Comparison of ENCODE assay signal across 22 cellular contexts in the genomic region with DNA sequence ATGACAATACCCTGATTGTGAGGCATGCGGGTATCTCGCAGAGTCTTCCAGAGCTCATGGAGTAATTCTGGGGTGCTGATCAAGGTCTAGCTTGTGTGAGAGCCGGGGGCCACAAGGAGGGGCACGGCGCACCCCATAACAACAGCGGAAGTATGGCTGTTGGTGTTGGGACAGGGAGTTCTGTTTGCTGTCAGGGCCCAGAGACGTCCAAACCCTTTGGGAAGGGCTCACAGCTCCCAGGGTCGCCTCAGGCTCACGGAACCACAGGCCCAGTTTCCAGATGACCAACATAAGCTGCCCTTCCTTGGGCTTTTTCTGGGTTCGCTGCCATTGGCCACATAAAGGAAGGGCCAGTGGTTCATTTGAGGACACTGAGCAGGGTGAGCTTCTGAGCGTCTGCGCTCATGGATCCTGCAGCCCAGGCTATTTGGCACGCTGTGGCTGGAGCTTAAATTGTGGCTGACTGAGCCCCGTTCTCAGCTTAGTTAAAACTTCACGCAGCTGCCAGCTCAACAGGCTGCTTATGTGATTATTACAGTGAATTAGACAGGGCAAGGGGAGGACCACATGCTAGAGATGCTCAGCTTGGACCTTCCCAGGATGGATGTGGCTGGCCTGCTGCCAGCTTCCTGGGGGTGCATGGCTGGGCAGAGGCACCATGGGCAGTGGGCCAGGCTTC.
DNase-seq lines count a peak whose midpoint lies in the region; ATAC-seq, FAIRE-seq and TF ChIP-seq lines count a peak whose summit lies in the region.
"Had no signal": no experiment of that assay in that cellular context is flagged by ENCODE, and none has a peak within 500 bp of the region (broad histone marks: within the 10 kb centered on the region; RNA-seq: fewer than 3 reads in every experiment).

No MANE protein-coding gene starts in this region.

- H3K27me3 ChIP-seq in right lobe of liver (no peaks in the 10 kb centered on the region), HepG2 (ENCODE audit: control insufficient read depth in 1 of 2, insufficient read depth in 2 of 2, low read length in 2 of 2) (peaks cover 2 to 12% of the 10 kb centered on the region in 2 experiments; a peak in 4 of 5 replicates), RWPE2 (ENCODE audit: insufficient read depth, poor library complexity, severe bottlenecking) (no peaks in the 10 kb centered on the region), HAP-1 (ENCODE audit: low read depth) (no peaks in the 10 kb centered on the region)
- H3K27me3 ChIP-seq: MG63 had no signal

- H3K9me3 Mint-ChIP-seq in neural crest cell, result no peaks in the 10 kb centered on the region
- no peaks in the 10 kb centered on the region for H3K9me3 Mint-ChIP-seq in T-helper 2 cell treated with Interferon-gamma antibody and Interleukin-4, amounts not matched to agents 5 μg/mL and 100 μg/mL, for 36 hours
- H3K9me3 Mint-ChIP-seq: activated CD4-positive, alpha-beta T cell treated with anti-CD3 and anti-CD28 coated beads, Interleukin-2, amount 10 ng/mL, durations not matched to agents 7 days and 5 days; activated naive CD8-positive, alpha-beta T cell treated with anti-CD3 and anti-CD28 coated beads, Interleukin-2, amount 50 U/mL, for 24 hours; HFFc6 had no signal

- no peaks in the 10 kb centered on the region for H3K79me2 ChIP-seq in HepG2 (ENCODE audit: insufficient read depth, low read length)

- no peak for FAIRE-seq in HepG2 (lab: Jason Lieb, UNC)

- no peak overlapping the region for H3K4me2 ChIP-seq in HepG2 (ENCODE audit: low read depth, low read length)

- no peaks in the 10 kb centered on the region for H4K20me1 ChIP-seq in HepG2 (ENCODE audit: insufficient read depth, low read length)

- H2AFZ ChIP-seq in HepG2 (ENCODE audit: low read length), result no peak overlapping the region

- no peak overlapping the region for H3K4me3 ChIP-seq in right lobe of liver
- H3K4me3 ChIP-seq in HepG2 (replicated peaks in 1 of 3; ENCODE audit: insufficient read depth in 1 of 3, low read depth in 2 of 3, low read length in 3 of 3), result no peak overlapping the region
- no peak overlapping the region for H3K4me3 ChIP-seq in RWPE2 (ENCODE audit: severe bottlenecking)
- no peak overlapping the region for H3K4me3 ChIP-seq in HAP-1
- H3K4me3 ChIP-seq: MG63, thoracic aorta had no signal

- no peaks in the 10 kb centered on the region for H3K27me3 Mint-ChIP-seq in neural crest cell (ENCODE audit: low read depth)
- no peaks in the 10 kb centered on the region for H3K27me3 Mint-ChIP-seq in T-helper 2 cell treated with Interferon-gamma antibody and Interleukin-4, amounts not matched to agents 5 μg/mL and 100 μg/mL, for 36 hours (ENCODE audit: low read depth)
- H3K27me3 Mint-ChIP-seq: activated CD4-positive, alpha-beta T cell treated with anti-CD3 and anti-CD28 coated beads, Interleukin-2, amount 10 ng/mL, durations not matched to agents 7 days and 5 days; activated naive CD8-positive, alpha-beta T cell treated with anti-CD3 and anti-CD28 coated beads, Interleukin-2, amount 50 U/mL, for 24 hours had no signal

- TF ChIP-seq CTCF in right lobe of liver (IDR thresholded peaks at IDR 0.05), result no peak
- TF ChIP-seq CTCF in HepG2 (CRISPR knock-in tag; IDR thresholded peaks at IDR 0.05), result no peak
- TF ChIP-seq CTCF in RWPE2 (IDR thresholded peaks at IDR 0.05; ENCODE audit: poor library complexity, severe bottlenecking), result no peak
- no peak for TF ChIP-seq CTCF in neural crest cell (conservative IDR thresholded peaks at IDR 0.05)

- in situ Hi-C loops in HepG2 (cut with HindIII; ENCODE audit: extremely low pct_ligation_motif_present, low pct_unique_long_range_greater_than_20kb) (loop anchor here (10.0 kb wide), 1 partner anchor 446 kb away; no protein-coding TSS in a partner anchor), HAP-1 (cut with MboI; ENCODE audit: low sequenced_read_pairs) (no loop called here)

- H3K9ac ChIP-seq in HepG2 (ENCODE audit: insufficient read depth, low read depth, low read length), result no peak overlapping the region

- peak overlapping the region; percentile 71 for H3K27ac Mint-ChIP-seq in neural crest cell (ENCODE audit: unreplicated experiment)
- no peak overlapping the region for H3K27ac Mint-ChIP-seq in T-helper 2 cell treated with Interferon-gamma antibody and Interleukin-4, amounts not matched to agents 5 μg/mL and 100 μg/mL, for 36 hours
- H3K27ac Mint-ChIP-seq: activated CD4-positive, alpha-beta T cell treated with anti-CD3 and anti-CD28 coated beads, Interleukin-2, amount 10 ng/mL, durations not matched to agents 7 days and 5 days; activated naive CD8-positive, alpha-beta T cell treated with anti-CD3 and anti-CD28 coated beads, Interleukin-2, amount 50 U/mL, for 24 hours; HFFc6 had no signal

- ATAC-seq in right lobe of liver (no peak), HepG2 (no peak), RWPE2 (ENCODE audit: low read depth) (no peak), GM18502 (IDR thresholded peaks at IDR 0.05; ENCODE audit: poor library complexity, unreplicated experiment) (no peak)
- ATAC-seq: activated naive CD8-positive, alpha-beta T cell treated with anti-CD3 and anti-CD28 coated beads, Interleukin-2, amount 50 U/mL, for 24 hours; stimulated activated naive CD8-positive, alpha-beta T cell treated with anti-CD3 and anti-CD28 coated beads, Interleukin-15, Interleukin-2, amounts not matched to agents 100 U/mL and 50 U/mL, for 24 hours had no signal

- CTCF ChIA-PET in HepG2 (lab: Yijun Ruan, JAX; ENCODE audit: low intra/inter-chr PET ratio, low total read pairs), result no interaction called here

- H3K4me1 Mint-ChIP-seq in neural crest cell, result peaks cover 19% of the 10 kb centered on the region
- H3K4me1 Mint-ChIP-seq in T-helper 2 cell treated with Interferon-gamma antibody and Interleukin-4, amounts not matched to agents 5 μg/mL and 100 μg/mL, for 36 hours (ENCODE audit: low read depth), result peaks cover 16% of the 10 kb centered on the region

- no peaks in the 10 kb centered on the region for H3K9me3 ChIP-seq in right lobe of liver
- no peaks in the 10 kb centered on the region for H3K9me3 ChIP-seq in HepG2 (ENCODE audit: low read length)
- no peaks in the 10 kb centered on the region for H3K9me3 ChIP-seq in RWPE2 (ENCODE audit: severe bottlenecking)
- no peaks in the 10 kb centered on the region for H3K9me3 ChIP-seq in HAP-1
- H3K9me3 ChIP-seq: MG63, thoracic aorta had no signal

- TF ChIP-seq EP300 in HepG2 (IDR thresholded peaks at IDR 0.05; ENCODE audit: low read depth in 2 of 2, low read length in 2 of 2) (no peak), HepG2 (CRISPR knock-in tag; IDR thresholded peaks at IDR 0.05; ENCODE audit: borderline replicate concordance) (no peak)

- H3K4me3 Mint-ChIP-seq in neural crest cell, result no peak overlapping the region
- no peak overlapping the region for H3K4me3 Mint-ChIP-seq in T-helper 2 cell treated with Interferon-gamma antibody and Interleukin-4, amounts not matched to agents 5 μg/mL and 100 μg/mL, for 36 hours
- H3K4me3 Mint-ChIP-seq: activated CD4-positive, alpha-beta T cell treated with anti-CD3 and anti-CD28 coated beads, Interleukin-2, amount 10 ng/mL, durations not matched to agents 7 days and 5 days; activated naive CD8-positive, alpha-beta T cell treated with anti-CD3 and anti-CD28 coated beads, Interleukin-2, amount 50 U/mL, for 24 hours; HFFc6 had no signal

- H3K36me3 ChIP-seq in right lobe of liver, result no peaks in the 10 kb centered on the region
- no peaks in the 10 kb centered on the region for H3K36me3 ChIP-seq in HepG2 (replicated peaks in 1 of 2; ENCODE audit: control insufficient read depth in 1 of 2, insufficient read depth in 2 of 2, low read length in 2 of 2)
- no peaks in the 10 kb centered on the region for H3K36me3 ChIP-seq in RWPE2 (ENCODE audit: low read depth)
- H3K36me3 ChIP-seq in HAP-1 (replicated peaks), result no peaks in the 10 kb centered on the region
- H3K36me3 ChIP-seq: MG63, thoracic aorta had no signal

- H3K27ac ChIP-seq in right lobe of liver (no peak overlapping the region), HepG2 (ENCODE audit: extremely low read length, insufficient read depth, low read length) (no peak overlapping the region), RWPE2 (ENCODE audit: poor library complexity, severe bottlenecking) (no peak overlapping the region)
- H3K27ac ChIP-seq: epithelial cell of prostate, RWPE1, thoracic aorta had no signal

- H3K36me3 Mint-ChIP-seq in neural crest cell (ENCODE audit: low read depth), result no peaks in the 10 kb centered on the region
- H3K36me3 Mint-ChIP-seq in T-helper 2 cell treated with Interferon-gamma antibody and Interleukin-4, amounts not matched to agents 5 μg/mL and 100 μg/mL, for 36 hours (ENCODE audit: low read depth), result no peaks in the 10 kb centered on the region

- TF ChIP-seq POLR2A in right lobe of liver (IDR thresholded peaks at IDR 0.05) (no peak), HepG2 (IDR thresholded peaks at IDR 0.05; ENCODE audit: insufficient read depth in 1 of 2, low read depth in 2 of 2, low read length in 2 of 2) (no peak)

- 80% methylated on average over 2 of the region's 15 CpGs for WGBS in right lobe of liver (ENCODE audit: insufficient coverage, low coverage, low lambda C conversion rate, missing lambda C conversion rate)
- 50% methylated on average over 7 of the region's 15 CpGs for WGBS in HepG2 (ENCODE audit: low lambda C conversion rate)

- no peaks in the 10 kb centered on the region for H3K4me1 ChIP-seq in right lobe of liver
- H3K4me1 ChIP-seq in HepG2 (ENCODE audit: insufficient read depth, low read length), result peaks cover 11% of the 10 kb centered on the region
- H3K4me1 ChIP-seq in RWPE2 (ENCODE audit: insufficient read depth, poor library complexity, severe bottlenecking), result no peaks in the 10 kb centered on the region
- no peaks in the 10 kb centered on the region for H3K4me1 ChIP-seq in HAP-1

- no TSS peak for BruUV-seq in HepG2 (replicated peaks; lab: Mats Ljungman, UMichigan)

- DNase-seq in right lobe of liver, result peak in 2 of 3 donors; percentile 13 to 46
- DNase-seq in HepG2 (ENCODE audit: low spot score), result no peak
- peak; percentile 29 for DNase-seq in RWPE2 (ENCODE audit: low spot score)
- DNase-seq in neural crest cell (ENCODE audit: low read depth, low spot score), result no peak
- no peak for DNase-seq in T-helper 2 cell treated with Interferon-gamma antibody and Interleukin-4, amounts not matched to agents 5 μg/mL and 100 μg/mL, for 36 hours (ENCODE audit: low spot score)
- no peak for DNase-seq in HAP-1 (ENCODE audit: low spot score in 2 of 2)
- DNase-seq: activated CD4-positive, alpha-beta T cell treated with anti-CD3 and anti-CD28 coated beads, Interleukin-2, amount 10 ng/mL, durations not matched to agents 7 days and 5 days; activated naive CD8-positive, alpha-beta T cell treated with anti-CD3 and anti-CD28 coated beads, Interleukin-2, amount 50 U/mL, for 24 hours; cerebellar nuclear complex; glutamatergic neuron; HFFc6; KBM-7; mesenchymal stem cell; MG63; NCI-H1417; NCI-H524 treated with DMSO at 0.1 percent for 48 hours; stimulated activated CD4-positive, alpha-beta T cell treated with anti-CD3 and anti-CD28 coated beads, Interleukin-4, amount 100 ng/mL, for 4 hours; stimulated activated naive CD8-positive, alpha-beta T cell treated with anti-CD3 and anti-CD28 coated beads, Interleukin-15, Interleukin-2, amounts not matched to agents 100 U/mL and 50 U/mL, for 24 hours had no signal

- intact Hi-C loops in right lobe of liver (cut with DNase I), result no loop called here
- intact Hi-C loops in HepG2 (cut with micrococcal nuclease; ENCODE audit: unreplicated experiment), result no loop called here

- POLR2A ChIA-PET in HepG2 (lab: Yijun Ruan, JAX), result no interaction called here

- TF ChIP-seq RAD21 in HepG2 (CRISPR knock-in tag; IDR thresholded peaks at IDR 0.05), result no peak

Comparison
In these comparisons a context has a peak if more than half of its experiments do, and no peak if none do; other contexts are left out.
1. DNase-seq: peak in right lobe of liver (2 of 3) and RWPE2 (single experiment); none in HepG2 (single experiment), neural crest cell (single experiment), T-helper 2 cell treated with Interferon-gamma antibody and Interleukin-4, amounts not matched to agents 5 μg/mL and 100 μg/mL, for 36 hours (single experiment) and HAP-1 (0 of 2).